1 cellular context compared by ENCODE assay signal in the genomic region with DNA sequence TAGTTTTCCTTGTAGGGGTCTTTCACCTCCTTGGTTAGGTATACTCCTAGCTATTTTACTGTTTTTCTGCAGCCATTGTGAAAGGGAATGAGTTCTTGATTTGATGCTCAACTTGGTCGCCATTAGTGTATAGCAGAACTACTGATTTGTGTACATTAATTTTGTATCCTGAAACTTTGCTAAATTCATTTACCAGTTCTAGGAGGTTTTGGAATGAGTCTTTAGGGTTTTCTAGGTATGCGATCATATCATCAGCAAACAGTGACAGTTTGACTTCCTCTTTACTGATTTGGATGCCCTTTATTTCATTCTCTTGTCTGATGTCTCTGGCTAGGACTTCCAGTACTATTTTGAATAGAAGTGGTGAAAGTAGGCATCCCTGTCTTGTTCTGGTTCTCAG.
A peak's percentile ranks its signal among the peaks of the same experiment; 100 is the strongest.
TF ChIP-seq lines count a peak whose summit lies in the region.

No MANE protein-coding gene starts in this region.

TF ChIP-seq in SK-N-SH, 30 proteins besides CTCF, POLR2A, EP300 and RAD21:
- TF ChIP-seq POLR2AphosphoS5 (IDR thresholded peaks at IDR 0.05; ENCODE audit: low read depth, low read length) = 0 out of 2 replicates have a peak, but pooled peaks have one; percentile 14
TF ChIP-seq in SK-N-SH: peak in this region for 1; not testable (repeated sequence) for 29.
